ENCODE assay signal across 8 cellular contexts in the genomic region with DNA sequence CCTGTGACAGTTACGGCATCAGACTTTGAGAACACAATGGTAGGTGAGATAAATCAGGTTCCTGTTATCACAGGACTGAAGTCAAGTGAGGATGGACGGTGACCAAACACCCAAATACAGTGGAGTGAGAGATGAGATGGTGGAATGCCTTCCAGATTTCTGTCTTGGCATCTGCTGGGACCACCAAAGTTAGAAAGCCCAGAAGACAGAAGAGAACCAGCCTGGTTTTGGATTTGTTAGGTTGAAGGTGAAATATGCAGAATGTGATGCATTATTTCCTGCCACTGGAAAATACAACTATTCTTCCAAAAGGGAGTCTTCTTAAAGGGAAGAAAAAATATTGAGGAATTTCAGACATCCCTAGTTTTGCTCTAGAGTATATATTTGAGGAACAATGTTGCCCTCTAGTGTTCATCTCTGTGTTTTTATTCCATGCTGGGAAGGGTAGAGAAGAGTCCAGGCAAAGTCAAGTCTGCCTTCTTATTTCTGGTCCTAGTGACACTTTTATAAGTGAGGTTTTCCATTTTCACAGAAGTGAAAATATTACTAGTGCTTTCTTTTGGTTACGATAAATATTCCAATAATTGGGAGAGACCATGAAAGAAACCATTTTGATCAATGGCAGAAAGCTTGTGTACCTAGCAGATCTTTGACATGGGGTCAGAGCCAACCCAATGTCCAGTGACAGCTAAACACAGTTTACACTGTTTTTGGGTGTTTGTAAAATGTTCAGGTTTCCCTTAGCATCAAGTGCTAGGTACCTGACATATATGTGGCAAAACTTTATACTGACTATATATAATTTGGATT.
DNase-seq lines count a peak whose midpoint lies in the region; ATAC-seq, FAIRE-seq and TF ChIP-seq lines count a peak whose summit lies in the region.

No MANE protein-coding gene starts in this region.

- peak; percentile 50 for DNase-seq in GM13976 (ENCODE audit: low spot score)
- DNase-seq in HPDE6-E6E7 (ENCODE audit: extremely low spot score), result peak; percentile 42
- peak; percentile 17 for DNase-seq in NCI-H82 treated with DMSO at 0.1 percent for 48 hours (lab: John Stamatoyannopoulos, UW; ENCODE audit: unreplicated experiment)
- peak; percentile 71 for DNase-seq in cerebellar cortex (ENCODE audit: low spot score)
- DNase-seq in left lobe of liver (ENCODE audit: low spot score), result no peak
- DNase-seq in urothelium cell line (ENCODE audit: low spot score), result peak; percentile 53

- ATAC-seq in left lobe of liver (peak; percentile 79), GM19324 (IDR thresholded peaks at IDR 0.05; ENCODE audit: low FRiP score, unreplicated experiment) (no peak)

- FAIRE-seq in A204.1 (lab: Jason Lieb, UNC), result peak; percentile 94
- no peak for FAIRE-seq in urothelium cell line (lab: Jason Lieb, UNC)

- peak; percentile 54 for TF ChIP-seq CTCF in GM13976 (IDR thresholded peaks at IDR 0.05; ENCODE audit: borderline replicate concordance, control extremely low read depth, extremely low read depth, insufficient read depth, missing control alignments)

- in situ Hi-C loops in GM13976 (cut with MboI; ENCODE audit: low sequenced_read_pairs, unreplicated experiment), result no loop called here
